In genomic region chr10:129971381-129972144, GRCh38 we compare ENCODE assay signal across 8 cellular contexts. TPM values are rescaled to one million over a fixed set of nuclear protein-coding genes. Genes with fewer than 3 reads are reported as not detected.
DNase-seq lines count a peak whose midpoint lies in the region; ATAC-seq and TF ChIP-seq lines count a peak whose summit lies in the region.

No MANE protein-coding gene starts in this region.

- peaks cover 0 to 8% of the 10 kb centered on the region in 2 donors for H3K36me3 Mint-ChIP-seq in stimulated activated naive B cell treated with anti-CD40 and anti-IgM and Interleukin-4, amounts not matched to agents 10 μg/mL and 1 μg/mL and 100 μg/mL, for 72 hours

- peak; percentile 77 for ATAC-seq in GM19463 (IDR thresholded peaks at IDR 0.05; ENCODE audit: unreplicated experiment)
- peak; percentile 89 to 96 (median 94) for ATAC-seq in right lobe of liver
- ATAC-seq in stimulated activated naive B cell treated with anti-CD40 and anti-IgM and Interleukin-4, amounts not matched to agents 10 μg/mL and 1 μg/mL and 100 μg/mL, for 72 hours (replicated peaks) = peak; percentile 44 to 62
- ATAC-seq in HG03571 (IDR thresholded peaks at IDR 0.05; ENCODE audit: unreplicated experiment) = no peak
- ATAC-seq in HG03565 (IDR thresholded peaks at IDR 0.05; ENCODE audit: unreplicated experiment) = no peak

- peaks cover 31 to 49% (median 42%) of the 10 kb centered on the region in 10 experiments for H3K4me1 ChIP-seq in BLaER1 treated with 17β-estradiol and CSF1 and Interleukin-3, amounts not matched to agents 10 nM and 100 nM
- H3K4me1 ChIP-seq in OCI-LY7 (ENCODE audit: insufficient read depth, low read length, poor library complexity, severe bottlenecking) (no peaks in the 10 kb centered on the region), right lobe of liver (peaks cover 0 to 46% (median 0%) of the 10 kb centered on the region in 4 donors)

- H3K9me2 ChIP-seq in OCI-LY7 (ENCODE audit: insufficient read depth, low read length) = no peaks in the 10 kb centered on the region

- H3K27ac Mint-ChIP-seq in stimulated activated naive B cell treated with anti-CD40 and anti-IgM and Interleukin-4, amounts not matched to agents 10 μg/mL and 1 μg/mL and 100 μg/mL, for 72 hours = peak overlapping the region; percentile 74

- H3K79me2 ChIP-seq in OCI-LY7 (ENCODE audit: insufficient read depth, low read depth, low read length) = no peaks in the 10 kb centered on the region

- CTCF ChIA-PET in OCI-LY7 (lab: Charles Lee; ENCODE audit: unreplicated experiment) = no interaction called here

- peaks cover 63 to 77% of the 10 kb centered on the region in 2 donors for H3K27me3 Mint-ChIP-seq in stimulated activated naive B cell treated with anti-CD40 and anti-IgM and Interleukin-4, amounts not matched to agents 10 μg/mL and 1 μg/mL and 100 μg/mL, for 72 hours

- H3K9me3 ChIP-seq in BLaER1 treated with 17β-estradiol and CSF1 and Interleukin-3, amounts not matched to agents 10 nM and 100 nM (replicated peaks in 1 of 11) = peaks cover 0 to 15% (median 8%) of the 10 kb centered on the region in 11 experiments; a peak in 13 of 22 replicates
- H3K9me3 ChIP-seq in OCI-LY7 (ENCODE audit: low read length) = no peaks in the 10 kb centered on the region
- no peaks in the 10 kb centered on the region for H3K9me3 ChIP-seq in right lobe of liver

- H3K4me3 ChIP-seq in BLaER1 treated with 17β-estradiol and CSF1 and Interleukin-3, amounts not matched to agents 10 nM and 100 nM = peak overlapping the region; percentile 48 to 69 (median 57)
- H3K4me3 ChIP-seq in OCI-LY7 (ENCODE audit: low read depth, low read length, poor library complexity, severe bottlenecking) = no peak overlapping the region
- peak overlapping the region; percentile 44 to 51 for H3K4me3 ChIP-seq in cardiac fibroblast (replicated peaks in 1 of 2; ENCODE audit: low read depth in 2 of 2, low read length in 2 of 2)
- no peak overlapping the region for H3K4me3 ChIP-seq in right lobe of liver

- peaks cover 88 to 99% (median 98%) of the 10 kb centered on the region in 11 experiments for H3K27me3 ChIP-seq in BLaER1 treated with 17β-estradiol and CSF1 and Interleukin-3, amounts not matched to agents 10 nM and 100 nM
- H3K27me3 ChIP-seq in right lobe of liver = peaks cover 31 to 65% of the 10 kb centered on the region in 2 donors

- no peaks in the 10 kb centered on the region for H3K9me3 Mint-ChIP-seq in stimulated activated naive B cell treated with anti-CD40 and anti-IgM and Interleukin-4, amounts not matched to agents 10 μg/mL and 1 μg/mL and 100 μg/mL, for 72 hours

- TF ChIP-seq CTCF in OCI-LY7 (conservative IDR thresholded peaks at IDR 0.05; ENCODE audit: low read length) (peak; percentile 36; the same call in 1 of the 2 replicates), cardiac fibroblast (IDR thresholded peaks at IDR 0.05; ENCODE audit: low read depth, low read length) (peak; percentile 12), right lobe of liver (IDR thresholded peaks at IDR 0.05) (peak; percentile 35 to 85 (median 46))

- DNase-seq in OCI-LY7 (ENCODE audit: low spot score) (no peak), cardiac fibroblast (ENCODE audit: low read depth in 2 of 2) (peak; percentile 59 to 72), right lobe of liver (peak in 1 of 3 donors; percentile 63)
- no peak for DNase-seq in stimulated activated naive B cell treated with anti-CD40 and anti-IgM and Interleukin-4, amounts not matched to agents 10 μg/mL and 1 μg/mL and 100 μg/mL, for 72 hours

- peak overlapping the region; percentile 54 to 61 for H3K4me3 Mint-ChIP-seq in stimulated activated naive B cell treated with anti-CD40 and anti-IgM and Interleukin-4, amounts not matched to agents 10 μg/mL and 1 μg/mL and 100 μg/mL, for 72 hours

- TF ChIP-seq POLR2A in right lobe of liver (IDR thresholded peaks at IDR 0.05) = no peak

- peak overlapping the region in 2 of 11 experiments; percentile 40 to 48; a peak in 3 of 22 replicates for H3K9ac ChIP-seq in BLaER1 treated with 17β-estradiol and CSF1 and Interleukin-3, amounts not matched to agents 10 nM and 100 nM

- no TSS peak for BruUV-seq in OCI-LY7 (replicated peaks; lab: Mats Ljungman, UMichigan)

- H2AFZ ChIP-seq in OCI-LY7 (ENCODE audit: low read length) = no peak overlapping the region

- POLR2A ChIA-PET in OCI-LY7 (lab: Charles Lee) = interaction anchor here (0.6 kb wide), 1 partner anchor 386 kb away, joined by 4 read pairs; no protein-coding TSS in a partner anchor

- peak overlapping the region; percentile 83 to 97 (median 91) for H3K4me2 ChIP-seq in BLaER1 treated with 17β-estradiol and CSF1 and Interleukin-3, amounts not matched to agents 10 nM and 100 nM
- no peak overlapping the region for H3K4me2 ChIP-seq in OCI-LY7 (ENCODE audit: low read length)

- 2% methylated on average over 13 of the region's 84 CpGs for WGBS in right lobe of liver (ENCODE audit: insufficient coverage, low coverage, low lambda C conversion rate, missing lambda C conversion rate)

- intact Hi-C loops in OCI-LY7 (cut with micrococcal nuclease; ENCODE audit: unreplicated experiment) = no loop called here
- intact Hi-C loops in right lobe of liver (cut with DNase I) = loop anchor here (5.0 to 10.0 kb wide), 2 partner anchors 944 to 947 kb away; no protein-coding TSS in a partner anchor

- H3K36me3 ChIP-seq in BLaER1 treated with 17β-estradiol and CSF1 and Interleukin-3, amounts not matched to agents 10 nM and 100 nM = no peaks in the 10 kb centered on the region
- H3K36me3 ChIP-seq in OCI-LY7 (ENCODE audit: insufficient read depth, low read length) (no peaks in the 10 kb centered on the region), right lobe of liver (no peaks in the 10 kb centered on the region)

- peaks cover 4 to 28% of the 10 kb centered on the region in 2 donors for H3K4me1 Mint-ChIP-seq in stimulated activated naive B cell treated with anti-CD40 and anti-IgM and Interleukin-4, amounts not matched to agents 10 μg/mL and 1 μg/mL and 100 μg/mL, for 72 hours

- peaks cover 0 to 85% (median 57%) of the 10 kb centered on the region in 11 experiments; a peak in 20 of 22 replicates for H4K20me1 ChIP-seq in BLaER1 treated with 17β-estradiol and CSF1 and Interleukin-3, amounts not matched to agents 10 nM and 100 nM
- H4K20me1 ChIP-seq in OCI-LY7 (ENCODE audit: insufficient read depth, low read length) = no peaks in the 10 kb centered on the region

- H3K27ac ChIP-seq in BLaER1 treated with 17β-estradiol and CSF1 and Interleukin-3, amounts not matched to agents 10 nM and 100 nM = no peak overlapping the region
- H3K27ac ChIP-seq in OCI-LY7 (ENCODE audit: low read depth, low read length, poor library complexity, severe bottlenecking) (no peak overlapping the region), right lobe of liver (no peak overlapping the region)

RNA-seq across cellular contexts. Expression of gene EBF3, which starts 7.5 kb away (rescaled TPM):
- not detected in 2 replicates for total RNA-seq in OCI-LY7 (2014; rRNA removed; shearing (Covaris generic))
- total RNA-seq in OCI-LY7 (2022) = not detected in 2 replicates
- under 1 TPM in 1 of 6 experiments, not detected in 5; 0.12 TPM for total RNA-seq in right lobe of liver

Comparison
In these comparisons a context has a peak if more than half of its experiments do, and no peak if none do; other contexts are left out.
1. H3K4me3 ChIP-seq: peak in BLaER1 treated with 17β-estradiol and CSF1 and Interleukin-3, amounts not matched to agents 10 nM and 100 nM (10 of 10) and cardiac fibroblast (2 of 2); none in OCI-LY7 (single experiment) and right lobe of liver (0 of 3).
2. ATAC-seq: peak in GM19463 (single experiment), right lobe of liver (4 of 4) and stimulated activated naive B cell treated with anti-CD40 and anti-IgM and Interleukin-4, amounts not matched to agents 10 μg/mL and 1 μg/mL and 100 μg/mL, for 72 hours (2 of 2); none in HG03571 (single experiment) and HG03565 (single experiment).
3. DNase-seq: peak in cardiac fibroblast (2 of 2); none in OCI-LY7 (single experiment) and stimulated activated naive B cell treated with anti-CD40 and anti-IgM and Interleukin-4, amounts not matched to agents 10 μg/mL and 1 μg/mL and 100 μg/mL, for 72 hours (single experiment).
4. Peak in every context shown above with its lines, with median percentiles within 50 percentile points of each other: CTCF ChIP-seq.